ENCODE assay signal across 1 cellular context in genomic region chr9:138112791-138113600, GRCh38.
TF ChIP-seq lines count a peak whose summit lies in the region.

No MANE protein-coding gene starts in this region.

TF ChIP-seq in GM23338, 12 proteins besides CTCF, POLR2A, EP300 and RAD21 (continued from another document):
- TF ChIP-seq ZNF462 (CRISPR knock-in tag; IDR thresholded peaks at IDR 0.05) (no peak), ZNF331 (CRISPR knock-in tag; IDR thresholded peaks at IDR 0.05; ENCODE audit: low read depth) (no peak), ETS1 (IDR thresholded peaks at IDR 0.05) (no peak), EZH2 (IDR thresholded peaks at IDR 0.05; ENCODE audit: low read depth, unreplicated experiment) (no peak)
